In the genomic region with DNA sequence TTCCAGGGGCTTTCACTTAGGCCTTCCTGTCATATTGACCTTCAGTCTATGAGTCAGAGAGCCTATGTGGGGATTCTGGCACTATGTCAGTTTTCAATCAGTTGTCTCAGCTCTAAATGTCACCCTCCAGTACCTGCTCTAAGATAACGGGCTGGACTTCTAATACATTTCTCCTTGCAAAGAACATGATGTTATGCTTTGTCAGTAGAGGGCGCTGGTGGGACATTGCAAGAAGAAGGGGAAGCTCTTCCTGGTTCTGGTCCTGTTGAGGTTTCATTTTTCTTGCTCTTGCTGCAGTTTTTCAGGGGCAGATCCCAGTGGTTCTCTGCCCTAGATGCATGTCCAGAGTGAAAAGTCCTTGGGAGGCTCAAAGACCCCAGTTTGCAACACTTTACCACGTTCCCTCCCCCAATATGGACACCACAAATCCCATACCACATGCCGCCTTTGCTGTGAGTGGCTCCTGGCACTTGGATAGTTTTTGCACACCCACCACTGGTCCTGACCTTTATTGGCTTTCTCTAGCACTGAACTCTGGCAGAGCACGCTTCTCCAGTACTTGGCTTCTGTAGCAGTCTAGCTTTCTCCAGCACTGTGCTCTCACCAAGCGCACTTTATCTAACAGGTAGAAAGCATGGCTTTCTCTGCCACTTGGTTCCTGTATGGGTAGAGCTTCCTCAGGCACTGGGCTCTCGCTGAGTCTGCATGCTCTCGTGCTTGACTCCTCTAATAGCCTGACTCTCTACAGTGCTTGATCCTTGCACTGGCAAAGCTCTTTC, we compare ENCODE assay signal across 8 cellular contexts. TPM values are rescaled to one million over a fixed set of nuclear protein-coding genes. Genes with fewer than 3 reads are reported as not detected.
DNase-seq lines count a peak whose midpoint lies in the region; ATAC-seq and TF ChIP-seq lines count a peak whose summit lies in the region.

No MANE protein-coding gene starts in this region.

- intact Hi-C loops in Right ventricle myocardium inferior (cut with DNase I), result loop anchor here (1.0 kb wide), 2 partner anchors 58 to 76 kb away; no protein-coding TSS in a partner anchor

- no peaks in the 10 kb centered on the region for H3K9me3 Mint-ChIP-seq in activated naive CD4-positive, alpha-beta T cell treated with anti-CD3 and anti-CD28 coated beads, Interleukin-2, amount 50 U/mL, for 72 hours
- peaks cover 3% of the 10 kb centered on the region for H3K9me3 Mint-ChIP-seq in progenitor cell of endocrine pancreas (ENCODE audit: low read depth)
- no peaks in the 10 kb centered on the region for H3K9me3 Mint-ChIP-seq in type B pancreatic cell

- peak overlapping the region; percentile 18; the same call in 1 of the 2 replicates for H3K4me3 ChIP-seq in AG04449 (ENCODE audit: low read depth, low read length)

- POLR2A ChIA-PET in AG04449 (lab: Yijun Ruan, JAX), result interaction anchor here (0.6 to 1.0 kb wide), 3 partner anchors 30 to 105 kb away, joined by 3 to 4 read pairs (median 3); no protein-coding TSS in a partner anchor

- peak; percentile 89 for ATAC-seq in SK-N-SH treated with all-trans-retinoic acid at 6 μM for 48 hours
- ATAC-seq in activated naive CD4-positive, alpha-beta T cell treated with anti-CD3 and anti-CD28 coated beads, Interleukin-2, amount 50 U/mL, for 72 hours, result peak; percentile 94 to 97
- ATAC-seq in Right ventricle myocardium inferior, result peak; percentile 89

- DNase-seq in AG04449 (ENCODE audit: low read depth, low spot score) (peak; percentile 53), GM19238 (ENCODE audit: insufficient read length, low spot score) (peak; percentile 84), NCI-H1048 (lab: John Stamatoyannopoulos, UW) (peak; percentile 17), Right ventricle myocardium inferior (ENCODE audit: missing footprints) (no peak), progenitor cell of endocrine pancreas (ENCODE audit: low spot score, unreplicated experiment) (peak; percentile 49), type B pancreatic cell (ENCODE audit: extremely low spot score, unreplicated experiment) (no peak)
- peak; percentile 76 to 89 for DNase-seq in activated naive CD4-positive, alpha-beta T cell treated with anti-CD3 and anti-CD28 coated beads, Interleukin-2, amount 50 U/mL, for 72 hours (ENCODE audit: low spot score in 2 of 2)

- CTCF ChIA-PET in AG04449 (lab: Yijun Ruan, JAX), result interaction anchor here (0.7 to 6.9 kb wide), 34 partner anchors 9 to 105 kb away, joined by 3 to 116 read pairs (median 8); partner anchors contain the start of genes BCL7C, CTF1 and FBXL19

- H3K4me1 Mint-ChIP-seq in progenitor cell of endocrine pancreas (ENCODE audit: low read depth) (peaks cover 5% of the 10 kb centered on the region), type B pancreatic cell (ENCODE audit: unreplicated experiment) (peaks cover 10% of the 10 kb centered on the region)

- H3K27ac Mint-ChIP-seq in activated naive CD4-positive, alpha-beta T cell treated with anti-CD3 and anti-CD28 coated beads, Interleukin-2, amount 50 U/mL, for 72 hours, result peak overlapping the region; percentile 15 to 81
- peak overlapping the region; percentile 84 for H3K27ac Mint-ChIP-seq in progenitor cell of endocrine pancreas
- peak overlapping the region; percentile 41 for H3K27ac Mint-ChIP-seq in type B pancreatic cell

- TF ChIP-seq CTCF in AG04449 (IDR thresholded peaks at IDR 0.05; ENCODE audit: insufficient read depth, low read length, missing control alignments) (peak; percentile 83), progenitor cell of endocrine pancreas (IDR thresholded peaks at IDR 0.05; ENCODE audit: unreplicated experiment) (peak; percentile 79), type B pancreatic cell (conservative IDR thresholded peaks at IDR 0.05) (peak; percentile 86)

- H3K4me3 Mint-ChIP-seq in progenitor cell of endocrine pancreas (ENCODE audit: low read depth) (no peak overlapping the region), type B pancreatic cell (peak overlapping the region; percentile 48)

- H3K27me3 Mint-ChIP-seq in progenitor cell of endocrine pancreas (no peaks in the 10 kb centered on the region), type B pancreatic cell (no peaks in the 10 kb centered on the region)

- no peaks in the 10 kb centered on the region for H3K36me3 Mint-ChIP-seq in activated naive CD4-positive, alpha-beta T cell treated with anti-CD3 and anti-CD28 coated beads, Interleukin-2, amount 50 U/mL, for 72 hours
- H3K36me3 Mint-ChIP-seq in progenitor cell of endocrine pancreas (ENCODE audit: insufficient read depth) (peaks cover 3% of the 10 kb centered on the region), type B pancreatic cell (no peaks in the 10 kb centered on the region)

TF ChIP-seq in SK-N-SH treated with all-trans-retinoic acid at 6 μM for 48 hours, 23 proteins besides CTCF, POLR2A, EP300 and RAD21 (continues in another document):
- TF ChIP-seq CSDC2 (CRISPR knock-in tag; IDR thresholded peaks at IDR 0.05), result no peak
- no peak for TF ChIP-seq ZFP3 (CRISPR knock-in tag; IDR thresholded peaks at IDR 0.05)
- no peak for TF ChIP-seq POU6F1 (CRISPR knock-in tag; IDR thresholded peaks at IDR 0.05; ENCODE audit: borderline replicate concordance, low read depth)
- TF ChIP-seq ISL1 (CRISPR knock-in tag; IDR thresholded peaks at IDR 0.05), result no peak
- TF ChIP-seq, protein P1, sequence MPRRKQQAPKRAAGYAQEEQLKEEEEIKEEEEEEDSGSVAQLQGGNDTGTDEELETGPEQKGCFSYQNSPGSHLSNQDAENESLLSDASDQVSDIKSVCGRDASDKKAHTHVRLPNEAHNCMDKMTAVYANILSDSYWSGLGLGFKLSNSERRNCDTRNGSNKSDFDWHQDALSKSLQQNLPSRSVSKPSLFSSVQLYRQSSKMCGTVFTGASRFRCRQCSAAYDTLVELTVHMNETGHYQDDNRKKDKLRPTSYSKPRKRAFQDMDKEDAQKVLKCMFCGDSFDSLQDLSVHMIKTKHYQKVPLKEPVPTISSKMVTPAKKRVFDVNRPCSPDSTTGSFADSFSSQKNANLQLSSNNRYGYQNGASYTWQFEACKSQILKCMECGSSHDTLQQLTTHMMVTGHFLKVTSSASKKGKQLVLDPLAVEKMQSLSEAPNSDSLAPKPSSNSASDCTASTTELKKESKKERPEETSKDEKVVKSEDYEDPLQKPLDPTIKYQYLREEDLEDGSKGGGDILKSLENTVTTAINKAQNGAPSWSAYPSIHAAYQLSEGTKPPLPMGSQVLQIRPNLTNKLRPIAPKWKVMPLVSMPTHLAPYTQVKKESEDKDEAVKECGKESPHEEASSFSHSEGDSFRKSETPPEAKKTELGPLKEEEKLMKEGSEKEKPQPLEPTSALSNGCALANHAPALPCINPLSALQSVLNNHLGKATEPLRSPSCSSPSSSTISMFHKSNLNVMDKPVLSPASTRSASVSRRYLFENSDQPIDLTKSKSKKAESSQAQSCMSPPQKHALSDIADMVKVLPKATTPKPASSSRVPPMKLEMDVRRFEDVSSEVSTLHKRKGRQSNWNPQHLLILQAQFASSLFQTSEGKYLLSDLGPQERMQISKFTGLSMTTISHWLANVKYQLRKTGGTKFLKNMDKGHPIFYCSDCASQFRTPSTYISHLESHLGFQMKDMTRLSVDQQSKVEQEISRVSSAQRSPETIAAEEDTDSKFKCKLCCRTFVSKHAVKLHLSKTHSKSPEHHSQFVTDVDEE (CRISPR knock-in tag; IDR thresholded peaks at IDR 0.05), result no peak
- no peak for TF ChIP-seq ZNF565 (CRISPR knock-in tag; conservative IDR thresholded peaks at IDR 0.05; ENCODE audit: low read depth)
- no peak for TF ChIP-seq TCF4 (CRISPR knock-in tag; IDR thresholded peaks at IDR 0.05; ENCODE audit: borderline replicate concordance)
- no peak for TF ChIP-seq CSRNP3 (CRISPR knock-in tag; IDR thresholded peaks at IDR 0.05)
- TF ChIP-seq PPARA (CRISPR knock-in tag; IDR thresholded peaks at IDR 0.05; ENCODE audit: borderline replicate concordance), result no peak
- TF ChIP-seq ZNF70 (CRISPR knock-in tag; IDR thresholded peaks at IDR 0.05), result no peak

RNA-seq across cellular contexts. Expression of gene BCL7C, which starts 49.0 kb away (rescaled TPM):
- 10 to 100 TPM; 27.3 to 45.9 TPM for total RNA-seq in activated naive CD4-positive, alpha-beta T cell treated with anti-CD3 and anti-CD28 coated beads, Interleukin-2, amount 50 U/mL, for 72 hours
- total RNA-seq in Right ventricle myocardium inferior (32.2 TPM), progenitor cell of endocrine pancreas (33.2 and 34.2 TPM in 2 replicates), type B pancreatic cell (ENCODE audit: low replicate concordance) (26.3 and 35.0 TPM in 2 replicates)

RNA-seq across cellular contexts. Expression of gene CTF1, which starts 51.6 kb away (rescaled TPM):
- under 1 TPM; 0.29 to 0.96 TPM for total RNA-seq in activated naive CD4-positive, alpha-beta T cell treated with anti-CD3 and anti-CD28 coated beads, Interleukin-2, amount 50 U/mL, for 72 hours
- total RNA-seq in Right ventricle myocardium inferior (8.7 TPM), progenitor cell of endocrine pancreas (4.5 and 5.1 TPM in 2 replicates), type B pancreatic cell (ENCODE audit: low replicate concordance) (2.5 and 3.1 TPM in 2 replicates)

RNA-seq across cellular contexts. Expression of gene ZNF629, which starts 57.9 kb away (rescaled TPM):
- total RNA-seq in activated naive CD4-positive, alpha-beta T cell treated with anti-CD3 and anti-CD28 coated beads, Interleukin-2, amount 50 U/mL, for 72 hours, result 1 to 10 TPM in 1 of 2 donors, under 1 TPM in 1; 0.16 to 3.6 TPM
- total RNA-seq in Right ventricle myocardium inferior, result 17.4 TPM
- 33.0 and 35.0 TPM in 2 replicates for total RNA-seq in progenitor cell of endocrine pancreas
- total RNA-seq in type B pancreatic cell (ENCODE audit: low replicate concordance), result 26.9 and 35.5 TPM in 2 replicates

Comparison
In these comparisons a context has a peak if more than half of its experiments do, and no peak if none do; other contexts are left out.
1. DNase-seq: peak in AG04449 (single experiment), GM19238 (single experiment), NCI-H1048 (single experiment), activated naive CD4-positive, alpha-beta T cell treated with anti-CD3 and anti-CD28 coated beads, Interleukin-2, amount 50 U/mL, for 72 hours (2 of 2) and progenitor cell of endocrine pancreas (single experiment); none in Right ventricle myocardium inferior (single experiment) and type B pancreatic cell (single experiment).
2. Peak in every context shown above with its lines, with median percentiles within 50 percentile points of each other: CTCF ChIP-seq, ATAC-seq and H3K27ac Mint-ChIP-seq.